Comparison of ENCODE assay signal across 1 cellular context in genomic region chr12:113582521-113583218, GRCh38.
A peak's percentile ranks its signal among the peaks of the same experiment; 100 is the strongest.
TF ChIP-seq lines count a peak whose summit lies in the region.

No MANE protein-coding gene starts in this region.

TF ChIP-seq in K562, 482 proteins besides CTCF, POLR2A, EP300 and RAD21 (continued from another document and continues in another):
- no peak for TF ChIP-seq NR4A1 (CRISPR knock-in tag; IDR thresholded peaks at IDR 0.05)
- 0 out of 2 replicates have a peak, but pooled peaks have one; percentile 47 for TF ChIP-seq NR4A1 (tag; IDR thresholded peaks at IDR 0.05)
- no peak for TF ChIP-seq UBTF (IDR thresholded peaks at IDR 0.05; ENCODE audit: borderline replicate concordance in 1 of 2, low read depth in 2 of 2, low read length in 2 of 2)
- TF ChIP-seq, protein P1, sequence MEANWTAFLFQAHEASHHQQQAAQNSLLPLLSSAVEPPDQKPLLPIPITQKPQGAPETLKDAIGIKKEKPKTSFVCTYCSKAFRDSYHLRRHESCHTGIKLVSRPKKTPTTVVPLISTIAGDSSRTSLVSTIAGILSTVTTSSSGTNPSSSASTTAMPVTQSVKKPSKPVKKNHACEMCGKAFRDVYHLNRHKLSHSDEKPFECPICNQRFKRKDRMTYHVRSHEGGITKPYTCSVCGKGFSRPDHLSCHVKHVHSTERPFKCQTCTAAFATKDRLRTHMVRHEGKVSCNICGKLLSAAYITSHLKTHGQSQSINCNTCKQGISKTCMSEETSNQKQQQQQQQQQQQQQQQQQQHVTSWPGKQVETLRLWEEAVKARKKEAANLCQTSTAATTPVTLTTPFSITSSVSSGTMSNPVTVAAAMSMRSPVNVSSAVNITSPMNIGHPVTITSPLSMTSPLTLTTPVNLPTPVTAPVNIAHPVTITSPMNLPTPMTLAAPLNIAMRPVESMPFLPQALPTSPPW (CRISPR knock-in tag; IDR thresholded peaks at IDR 0.05): peak; percentile 96
- TF ChIP-seq ATF1 (CRISPR knock-in tag; IDR thresholded peaks at IDR 0.05): no peak
- peak; percentile 78 for TF ChIP-seq ATF1 (tag; IDR thresholded peaks at IDR 0.05)
- TF ChIP-seq BRF2 (IDR thresholded peaks at IDR 0.05; ENCODE audit: borderline replicate concordance, insufficient read depth, insufficient read length): no peak
- peak; percentile 87 for TF ChIP-seq RBM25 (IDR thresholded peaks at IDR 0.05; ENCODE audit: low read depth, low read length, severe bottlenecking)
- TF ChIP-seq RFX1 (IDR thresholded peaks at IDR 0.05): no peak
- no peak for TF ChIP-seq TCFL5 (CRISPR knock-in tag; conservative IDR thresholded peaks at IDR 0.05)
- TF ChIP-seq, protein P2, sequence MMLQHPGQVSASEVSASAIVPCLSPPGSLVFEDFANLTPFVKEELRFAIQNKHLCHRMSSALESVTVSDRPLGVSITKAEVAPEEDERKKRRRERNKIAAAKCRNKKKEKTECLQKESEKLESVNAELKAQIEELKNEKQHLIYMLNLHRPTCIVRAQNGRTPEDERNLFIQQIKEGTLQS (IDR thresholded peaks at IDR 0.05): peak; percentile 99
- TF ChIP-seq, protein P2 (CRISPR knock-in tag; conservative IDR thresholded peaks at IDR 0.05): peak; percentile 97
- TF ChIP-seq, protein P3, sequence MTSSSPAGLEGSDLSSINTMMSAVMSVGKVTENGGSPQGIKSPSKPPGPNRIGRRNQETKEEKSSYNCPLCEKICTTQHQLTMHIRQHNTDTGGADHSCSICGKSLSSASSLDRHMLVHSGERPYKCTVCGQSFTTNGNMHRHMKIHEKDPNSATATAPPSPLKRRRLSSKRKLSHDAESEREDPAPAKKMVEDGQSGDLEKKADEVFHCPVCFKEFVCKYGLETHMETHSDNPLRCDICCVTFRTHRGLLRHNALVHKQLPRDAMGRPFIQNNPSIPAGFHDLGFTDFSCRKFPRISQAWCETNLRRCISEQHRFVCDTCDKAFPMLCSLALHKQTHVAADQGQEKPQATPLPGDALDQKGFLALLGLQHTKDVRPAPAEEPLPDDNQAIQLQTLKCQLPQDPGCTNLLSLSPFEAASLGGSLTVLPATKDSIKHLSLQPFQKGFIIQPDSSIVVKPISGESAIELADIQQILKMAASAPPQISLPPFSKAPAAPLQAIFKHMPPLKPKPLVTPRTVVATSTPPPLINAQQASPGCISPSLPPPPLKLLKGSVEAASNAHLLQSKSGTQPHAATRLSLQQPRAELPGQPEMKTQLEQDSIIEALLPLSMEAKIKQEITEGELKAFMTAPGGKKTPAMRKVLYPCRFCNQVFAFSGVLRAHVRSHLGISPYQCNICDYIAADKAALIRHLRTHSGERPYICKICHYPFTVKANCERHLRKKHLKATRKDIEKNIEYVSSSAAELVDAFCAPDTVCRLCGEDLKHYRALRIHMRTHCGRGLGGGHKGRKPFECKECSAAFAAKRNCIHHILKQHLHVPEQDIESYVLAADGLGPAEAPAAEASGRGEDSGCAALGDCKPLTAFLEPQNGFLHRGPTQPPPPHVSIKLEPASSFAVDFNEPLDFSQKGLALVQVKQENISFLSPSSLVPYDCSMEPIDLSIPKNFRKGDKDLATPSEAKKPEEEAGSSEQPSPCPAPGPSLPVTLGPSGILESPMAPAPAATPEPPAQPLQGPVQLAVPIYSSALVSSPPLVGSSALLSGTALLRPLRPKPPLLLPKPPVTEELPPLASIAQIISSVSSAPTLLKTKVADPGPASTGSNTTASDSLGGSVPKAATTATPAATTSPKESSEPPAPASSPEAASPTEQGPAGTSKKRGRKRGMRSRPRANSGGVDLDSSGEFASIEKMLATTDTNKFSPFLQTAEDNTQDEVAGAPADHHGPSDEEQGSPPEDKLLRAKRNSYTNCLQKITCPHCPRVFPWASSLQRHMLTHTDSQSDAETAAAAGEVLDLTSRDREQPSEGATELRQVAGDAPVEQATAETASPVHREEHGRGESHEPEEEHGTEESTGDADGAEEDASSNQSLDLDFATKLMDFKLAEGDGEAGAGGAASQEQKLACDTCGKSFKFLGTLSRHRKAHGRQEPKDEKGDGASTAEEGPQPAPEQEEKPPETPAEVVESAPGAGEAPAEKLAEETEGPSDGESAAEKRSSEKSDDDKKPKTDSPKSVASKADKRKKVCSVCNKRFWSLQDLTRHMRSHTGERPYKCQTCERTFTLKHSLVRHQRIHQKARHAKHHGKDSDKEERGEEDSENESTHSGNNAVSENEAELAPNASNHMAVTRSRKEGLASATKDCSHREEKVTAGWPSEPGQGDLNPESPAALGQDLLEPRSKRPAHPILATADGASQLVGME (CRISPR knock-in tag; IDR thresholded peaks at IDR 0.05): 0 out of 2 replicates have a peak, but pooled peaks have one; percentile 26
- TF ChIP-seq FOS (IDR thresholded peaks at IDR 0.05; ENCODE audit: extremely low read depth, insufficient read length): peak; percentile 74
- TF ChIP-seq, protein P4, sequence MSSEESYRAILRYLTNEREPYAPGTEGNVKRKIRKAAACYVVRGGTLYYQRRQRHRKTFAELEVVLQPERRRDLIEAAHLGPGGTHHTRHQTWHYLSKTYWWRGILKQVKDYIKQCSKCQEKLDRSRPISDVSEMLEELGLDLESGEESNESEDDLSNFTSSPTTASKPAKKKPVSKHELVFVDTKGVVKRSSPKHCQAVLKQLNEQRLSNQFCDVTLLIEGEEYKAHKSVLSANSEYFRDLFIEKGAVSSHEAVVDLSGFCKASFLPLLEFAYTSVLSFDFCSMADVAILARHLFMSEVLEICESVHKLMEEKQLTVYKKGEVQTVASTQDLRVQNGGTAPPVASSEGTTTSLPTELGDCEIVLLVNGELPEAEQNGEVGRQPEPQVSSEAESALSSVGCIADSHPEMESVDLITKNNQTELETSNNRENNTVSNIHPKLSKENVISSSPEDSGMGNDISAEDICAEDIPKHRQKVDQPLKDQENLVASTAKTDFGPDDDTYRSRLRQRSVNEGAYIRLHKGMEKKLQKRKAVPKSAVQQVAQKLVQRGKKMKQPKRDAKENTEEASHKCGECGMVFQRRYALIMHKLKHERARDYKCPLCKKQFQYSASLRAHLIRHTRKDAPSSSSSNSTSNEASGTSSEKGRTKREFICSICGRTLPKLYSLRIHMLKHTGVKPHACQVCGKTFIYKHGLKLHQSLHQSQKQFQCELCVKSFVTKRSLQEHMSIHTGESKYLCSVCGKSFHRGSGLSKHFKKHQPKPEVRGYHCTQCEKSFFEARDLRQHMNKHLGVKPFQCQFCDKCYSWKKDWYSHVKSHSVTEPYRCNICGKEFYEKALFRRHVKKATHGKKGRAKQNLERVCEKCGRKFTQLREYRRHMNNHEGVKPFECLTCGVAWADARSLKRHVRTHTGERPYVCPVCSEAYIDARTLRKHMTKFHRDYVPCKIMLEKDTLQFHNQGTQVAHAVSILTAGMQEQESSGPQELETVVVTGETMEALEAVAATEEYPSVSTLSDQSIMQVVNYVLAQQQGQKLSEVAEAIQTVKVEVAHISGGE (CRISPR knock-in tag; IDR thresholded peaks at IDR 0.05): 0 out of 6 replicates have a peak, but pooled peaks of 1 of the 3 experiments have one; percentile 30
- TF ChIP-seq ZNF3 (CRISPR knock-in tag; IDR thresholded peaks at IDR 0.05): no peak
- TF ChIP-seq TRIM24 (IDR thresholded peaks at IDR 0.05): peak; percentile 70 to 72; a peak in 3 of 4 replicates
- TF ChIP-seq, protein P5, sequence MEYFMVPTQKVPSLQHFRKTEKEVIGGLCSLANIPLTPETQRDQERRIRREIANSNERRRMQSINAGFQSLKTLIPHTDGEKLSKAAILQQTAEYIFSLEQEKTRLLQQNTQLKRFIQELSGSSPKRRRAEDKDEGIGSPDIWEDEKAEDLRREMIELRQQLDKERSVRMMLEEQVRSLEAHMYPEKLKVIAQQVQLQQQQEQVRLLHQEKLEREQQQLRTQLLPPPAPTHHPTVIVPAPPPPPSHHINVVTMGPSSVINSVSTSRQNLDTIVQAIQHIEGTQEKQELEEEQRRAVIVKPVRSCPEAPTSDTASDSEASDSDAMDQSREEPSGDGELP (CRISPR knock-in tag; IDR thresholded peaks at IDR 0.05; ENCODE audit: borderline replicate concordance): peak; percentile 99
- peak; percentile 99 for TF ChIP-seq FOSL1 (tag; conservative IDR thresholded peaks at IDR 0.05)
- peak; percentile 64 for TF ChIP-seq SMAD1 (IDR thresholded peaks at IDR 0.05; ENCODE audit: low read depth, low read length, partially characterized antibody)
- TF ChIP-seq MEIS2 (IDR thresholded peaks at IDR 0.05; ENCODE audit: partially characterized antibody): peak; percentile 79
- TF ChIP-seq IFI16 (CRISPR knock-in tag; IDR thresholded peaks at IDR 0.05): no peak
- 0 out of 2 replicates have a peak, but pooled peaks have one; percentile 7 for TF ChIP-seq ETV5 (CRISPR knock-in tag; IDR thresholded peaks at IDR 0.05; ENCODE audit: low read depth)
- no peak for TF ChIP-seq ZNF699 (CRISPR knock-in tag; IDR thresholded peaks at IDR 0.05; ENCODE audit: insufficient replicate concordance)
- no peak for TF ChIP-seq HNRNPH1 (optimal IDR thresholded peaks at IDR 0.05; ENCODE audit: low read depth, low read length)
- TF ChIP-seq EHMT2 (IDR thresholded peaks at IDR 0.05): 0 out of 2 replicates have a peak, but pooled peaks have one; percentile 13
- 0 out of 2 replicates have a peak, but pooled peaks have one; percentile 27 for TF ChIP-seq ZKSCAN1 (IDR thresholded peaks at IDR 0.05; ENCODE audit: low read depth, low read length)
- TF ChIP-seq POLR3A (IDR thresholded peaks at IDR 0.05; ENCODE audit: borderline replicate concordance, extremely low read depth, insufficient read depth, insufficient read length): no peak
- peak; percentile 78 for TF ChIP-seq NFE2 (IDR thresholded peaks at IDR 0.05; ENCODE audit: low read depth)
- TF ChIP-seq, protein P6, sequence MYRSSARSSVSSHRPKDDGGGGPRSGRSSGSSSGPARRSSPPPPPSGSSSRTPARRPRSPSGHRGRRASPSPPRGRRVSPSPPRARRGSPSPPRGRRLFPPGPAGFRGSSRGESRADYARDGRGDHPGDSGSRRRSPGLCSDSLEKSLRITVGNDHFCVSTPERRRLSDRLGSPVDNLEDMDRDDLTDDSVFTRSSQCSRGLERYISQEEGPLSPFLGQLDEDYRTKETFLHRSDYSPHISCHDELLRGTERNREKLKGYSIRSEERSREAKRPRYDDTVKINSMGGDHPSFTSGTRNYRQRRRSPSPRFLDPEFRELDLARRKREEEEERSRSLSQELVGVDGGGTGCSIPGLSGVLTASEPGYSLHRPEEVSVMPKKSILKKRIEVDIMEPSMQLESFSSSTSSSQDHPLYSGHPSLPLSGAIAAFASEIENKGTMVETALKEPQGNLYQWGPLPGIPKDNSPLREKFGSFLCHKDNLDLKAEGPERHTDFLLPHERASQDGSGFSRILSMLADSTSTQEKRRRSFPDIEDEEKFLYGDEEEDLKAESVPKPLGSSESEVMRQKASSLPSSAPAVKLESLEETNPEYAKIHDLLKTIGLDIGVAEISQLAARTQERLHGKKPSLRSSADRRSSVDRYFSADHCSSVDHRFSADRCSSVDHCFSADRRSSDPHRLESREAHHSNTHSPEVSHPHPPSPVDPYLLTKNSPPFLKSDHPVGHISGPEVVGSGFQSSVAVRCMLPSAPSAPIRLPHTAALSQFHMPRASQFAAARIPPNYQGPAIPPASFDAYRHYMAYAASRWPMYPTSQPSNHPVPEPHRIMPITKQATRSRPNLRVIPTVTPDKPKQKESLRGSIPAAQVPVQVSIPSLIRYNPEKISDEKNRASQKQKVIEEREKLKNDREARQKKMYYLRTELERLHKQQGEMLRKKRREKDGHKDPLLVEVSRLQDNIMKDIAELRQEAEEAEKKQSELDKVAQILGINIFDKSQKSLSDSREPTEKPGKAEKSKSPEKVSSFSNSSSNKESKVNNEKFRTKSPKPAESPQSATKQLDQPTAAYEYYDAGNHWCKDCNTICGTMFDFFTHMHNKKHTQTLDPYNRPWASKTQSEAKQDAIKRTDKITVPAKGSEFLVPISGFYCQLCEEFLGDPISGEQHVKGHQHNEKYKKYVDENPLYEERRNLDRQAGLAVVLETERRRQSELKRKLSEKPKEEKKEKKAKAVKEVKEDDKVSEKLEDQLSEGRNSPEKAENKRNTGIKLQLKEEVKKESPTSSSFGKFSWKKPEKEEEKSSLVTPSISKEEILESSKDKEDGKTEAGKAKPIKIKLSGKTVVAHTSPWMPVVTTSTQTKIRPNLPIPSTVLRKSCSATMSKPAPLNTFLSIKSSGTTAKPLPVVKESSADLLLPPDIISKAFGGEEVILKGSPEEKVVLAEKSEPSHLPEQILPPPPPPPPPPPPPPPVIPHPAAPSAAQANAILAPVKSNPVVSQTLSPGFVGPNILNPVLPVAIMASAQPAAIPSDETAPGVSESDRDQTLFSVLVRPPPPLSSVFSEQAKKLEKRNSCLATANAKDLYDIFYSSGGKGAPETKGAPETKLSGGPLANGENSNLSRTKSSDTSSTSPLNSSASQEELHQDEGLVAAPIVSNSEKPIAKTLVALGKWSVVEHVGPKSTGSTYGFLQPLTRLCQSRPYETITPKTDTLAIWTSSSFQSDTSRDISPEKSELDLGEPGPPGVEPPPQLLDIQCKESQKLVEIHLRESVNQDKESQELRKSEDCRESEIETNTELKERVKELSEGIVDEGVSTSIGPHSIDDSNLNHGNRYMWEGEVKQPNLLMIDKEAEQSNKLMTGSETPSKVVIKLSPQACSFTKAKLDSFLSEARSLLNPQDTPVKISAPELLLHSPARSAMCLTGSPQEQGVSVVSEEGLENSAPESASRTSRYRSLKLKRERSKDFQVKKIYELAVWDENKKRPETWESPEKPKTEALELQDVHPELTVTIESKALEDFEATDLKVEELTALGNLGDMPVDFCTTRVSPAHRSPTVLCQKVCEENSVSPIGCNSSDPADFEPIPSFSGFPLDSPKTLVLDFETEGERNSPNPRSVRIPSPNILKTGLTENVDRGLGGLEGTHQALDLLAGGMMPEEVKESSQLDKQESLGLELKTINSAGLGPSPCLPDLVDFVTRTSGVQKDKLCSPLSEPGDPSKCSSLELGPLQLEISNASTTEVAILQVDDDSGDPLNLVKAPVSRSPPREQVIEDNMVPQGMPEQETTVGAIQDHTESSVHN (IDR thresholded peaks at IDR 0.05; ENCODE audit: borderline replicate concordance in 1 of 2, low read depth in 1 of 2): peak in 1 of 2 experiments; percentile 95; a peak in 2 of 4 replicates
